Comparison of ENCODE assay signal across 8 cellular contexts in the genomic region with DNA sequence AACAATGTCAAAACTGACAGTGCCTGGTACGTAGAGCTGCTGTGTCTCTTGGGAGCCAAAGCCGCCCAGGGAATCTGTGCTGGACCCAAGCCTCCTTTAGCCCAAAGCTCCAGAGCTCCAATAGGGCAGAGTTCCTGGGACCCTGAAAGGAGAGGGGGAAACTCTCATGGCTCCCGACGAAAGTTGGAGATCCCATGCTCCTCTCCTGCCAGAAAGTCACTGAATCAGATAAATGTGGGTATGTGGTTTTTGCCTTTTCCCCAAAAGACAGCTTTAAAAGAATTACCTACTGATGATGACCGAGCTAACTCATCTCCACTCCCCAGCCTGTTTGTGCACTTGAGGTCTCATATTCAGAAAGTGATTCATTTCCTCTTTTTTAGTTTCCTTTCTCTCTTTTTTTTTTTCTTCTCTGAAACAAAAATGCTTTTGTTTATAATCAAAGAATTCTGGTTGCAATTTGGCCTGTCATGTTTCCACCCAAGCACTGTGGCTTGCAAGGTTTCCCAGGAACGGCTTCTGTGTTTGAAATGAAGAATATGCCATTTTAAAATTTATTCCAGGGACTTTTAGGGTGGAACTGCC. TPM values are rescaled to one million over a fixed set of nuclear protein-coding genes. Genes with fewer than 3 reads are reported as not detected.
DNase-seq lines count a peak whose midpoint lies in the region; ATAC-seq and TF ChIP-seq lines count a peak whose summit lies in the region.

No MANE protein-coding gene starts in this region.

- TF ChIP-seq CTCF in fibroblast of mammary gland (conservative IDR thresholded peaks at IDR 0.05; ENCODE audit: control insufficient read depth, insufficient read depth, low read depth, low read length), result no peak

- H3K4me3 ChIP-seq in fibroblast of mammary gland (ENCODE audit: control insufficient read depth, low read depth, low read length), result peak overlapping the region; percentile 29

- peak; percentile 87 for ATAC-seq in GM18907 (IDR thresholded peaks at IDR 0.05; ENCODE audit: unreplicated experiment)
- peak; percentile 82 for ATAC-seq in HG03066 (IDR thresholded peaks at IDR 0.05; ENCODE audit: low read depth, unreplicated experiment)

- in situ Hi-C loops in SK-MEL-5 (cut with HindIII; ENCODE audit: low pct_unique_long_range_greater_than_20kb, low sequenced_read_pairs), result no loop called here

- peak; percentile 74 for DNase-seq in AG08395 (ENCODE audit: low spot score)
- peak; percentile 61 for DNase-seq in SK-MEL-5 (ENCODE audit: low read depth, low spot score)
- peak; percentile 90 for DNase-seq in fibroblast of mammary gland (ENCODE audit: low read depth)
- DNase-seq in occipital lobe (lab: John Stamatoyannopoulos, UW), result no peak
- DNase-seq in activated gamma-delta T cell (lab: John Stamatoyannopoulos, UW), result no peak
- DNase-seq in HPDE6-E6E7 (ENCODE audit: extremely low spot score), result no peak

RNA-seq across cellular contexts. Expression of a gene that starts 14.1 kb away (rescaled TPM):
- total RNA-seq in SK-MEL-5 (2014; rRNA removed; shearing (Covaris generic)), result 8.0 and 11.5 TPM in 2 replicates
- 22.3 and 28.1 TPM in 2 replicates for polyA plus RNA-seq in SK-MEL-5 (2015; cell fraction: cytosol; rRNA removed)
- 17.6 and 18.0 TPM in 2 replicates for polyA plus RNA-seq in SK-MEL-5 (2015; cell fraction: nucleus; rRNA removed)
- total RNA-seq in occipital lobe, result 1.4 TPM

Comparison
In these comparisons a context has a peak if more than half of its experiments do, and no peak if none do; other contexts are left out.
1. DNase-seq: peak in AG08395 (single experiment), SK-MEL-5 (single experiment) and fibroblast of mammary gland (single experiment); none in occipital lobe (single experiment), activated gamma-delta T cell (single experiment) and HPDE6-E6E7 (single experiment).